12 cellular contexts compared by ENCODE assay signal in the genomic region with DNA sequence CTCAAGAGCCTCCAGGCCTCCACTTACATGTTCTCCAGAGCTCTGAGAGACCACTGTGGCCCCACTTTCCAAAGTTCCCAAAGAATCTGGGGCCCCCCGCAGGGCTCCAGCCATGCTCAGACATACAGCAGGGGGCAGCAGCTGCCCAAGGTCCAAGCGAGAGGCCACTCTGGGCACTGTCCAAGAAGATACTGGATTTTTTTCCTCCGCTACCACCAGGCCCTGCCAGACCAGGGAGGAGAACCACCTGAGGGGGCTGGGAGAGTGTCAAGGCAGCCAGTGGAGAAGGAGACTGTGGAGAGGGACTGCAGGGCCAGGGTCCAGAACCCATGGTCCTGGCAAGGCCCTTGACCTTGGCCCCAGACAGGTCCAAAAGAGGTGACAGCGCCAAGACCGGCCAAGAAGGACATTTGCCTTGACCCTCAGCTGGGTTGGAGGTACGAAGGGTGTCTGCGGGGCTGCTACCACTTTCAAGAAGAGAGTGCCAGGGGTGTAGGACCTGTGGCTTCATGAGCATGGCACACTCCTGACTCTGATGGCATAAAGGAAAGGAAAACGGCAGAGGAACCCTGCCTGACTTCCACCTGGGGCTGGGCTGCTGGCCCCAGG. TPM values are rescaled to one million over a fixed set of nuclear protein-coding genes. Genes with fewer than 3 reads are reported as not detected.
DNase-seq lines count a peak whose midpoint lies in the region; ATAC-seq and TF ChIP-seq lines count a peak whose summit lies in the region.
"Had no signal": no experiment of that assay in that cellular context is flagged by ENCODE, and none has a peak within 500 bp of the region (broad histone marks: within the 10 kb centered on the region; RNA-seq: fewer than 3 reads in every experiment).

No MANE protein-coding gene starts in this region.

- intact Hi-C loops in dorsolateral prefrontal cortex (cut with DNase I), result no loop called here

- H4K20me1 ChIP-seq in BLaER1 treated with 17β-estradiol and CSF1 and Interleukin-3, amounts not matched to agents 10 nM and 100 nM, result peaks cover 0 to 27% (median 11%) of the 10 kb centered on the region in 11 experiments; a peak in 9 of 22 replicates
- H4K20me1 ChIP-seq in neural progenitor cell (ENCODE audit: low read depth), result peaks cover 14% of the 10 kb centered on the region

- H3K27me3 ChIP-seq in BLaER1 treated with 17β-estradiol and CSF1 and Interleukin-3, amounts not matched to agents 10 nM and 100 nM, result peaks cover 0 to 11% (median 0%) of the 10 kb centered on the region in 11 experiments; a peak in 4 of 22 replicates
- peaks cover 0 to 24% (median 3%) of the 10 kb centered on the region in 45 donors for H3K27me3 ChIP-seq in dorsolateral prefrontal cortex
- H3K27me3 ChIP-seq in neural progenitor cell, result no peaks in the 10 kb centered on the region

- peaks cover 0 to 9% (median 0%) of the 10 kb centered on the region in 11 experiments; a peak in 4 of 22 replicates for H3K36me3 ChIP-seq in BLaER1 treated with 17β-estradiol and CSF1 and Interleukin-3, amounts not matched to agents 10 nM and 100 nM
- H3K36me3 ChIP-seq in neural progenitor cell, result no peaks in the 10 kb centered on the region

- H3K4me1 Mint-ChIP-seq in IgD-negative memory B cell (peaks cover 4 to 7% (median 5%) of the 10 kb centered on the region in 3 donors), neural progenitor cell (peaks cover 14% of the 10 kb centered on the region)
- H3K4me1 Mint-ChIP-seq in stimulated activated memory B cell treated with anti-CD40 and anti-IgM and Interleukin-4, amounts not matched to agents 10 μg/mL and 1 μg/mL and 100 μg/mL, for 72 hours, result peaks cover 29% of the 10 kb centered on the region

- peaks cover 3 to 29% (median 22%) of the 10 kb centered on the region in 11 experiments; a peak in 21 of 22 replicates for H3K9me3 ChIP-seq in BLaER1 treated with 17β-estradiol and CSF1 and Interleukin-3, amounts not matched to agents 10 nM and 100 nM (replicated peaks in 1 of 11)
- no peaks in the 10 kb centered on the region for H3K9me3 ChIP-seq in neural progenitor cell (ENCODE audit: low read depth)

- no peak for ATAC-seq in stimulated activated memory B cell treated with anti-CD40 and anti-IgM and Interleukin-4, amounts not matched to agents 10 μg/mL and 1 μg/mL and 100 μg/mL, for 72 hours
- no peak for ATAC-seq in GM18867 (IDR thresholded peaks at IDR 0.05; ENCODE audit: unreplicated experiment)

- H3K4me1 ChIP-seq in BLaER1 treated with 17β-estradiol and CSF1 and Interleukin-3, amounts not matched to agents 10 nM and 100 nM, result peaks cover 14 to 18% (median 16%) of the 10 kb centered on the region in 10 experiments
- peaks cover 4% of the 10 kb centered on the region for H3K4me1 ChIP-seq in neural progenitor cell

- H3K4me3 ChIP-seq in BLaER1 treated with 17β-estradiol and CSF1 and Interleukin-3, amounts not matched to agents 10 nM and 100 nM, result no peak overlapping the region
- H3K4me3 ChIP-seq in dorsolateral prefrontal cortex, result no peak overlapping the region
- no peak overlapping the region for H3K4me3 ChIP-seq in neural progenitor cell

- TF ChIP-seq CTCF in dorsolateral prefrontal cortex (IDR thresholded peaks at IDR 0.05 in 54 of 56, conservative IDR thresholded peaks at IDR 0.05 in 2 of 56; ENCODE audit: low read depth in 1 of 56, partially characterized antibody in 56 of 56) (peak in 47 of 56 donors; percentile 13 to 60 (median 39)), neural progenitor cell (IDR thresholded peaks at IDR 0.05) (peak; percentile 30)

- no peak for DNase-seq in dorsolateral prefrontal cortex
- DNase-seq in neural progenitor cell (ENCODE audit: low spot score), result peak; percentile 32
- DNase-seq in iPS-NIHi7 (ENCODE audit: extremely low spot score), result no peak
- DNase-seq in middle frontal gyrus (ENCODE audit: extremely low spot score, low spot score), result no peak
- DNase-seq: HCEC 1CT; NCI-H345; stimulated activated CD4-positive, alpha-beta T cell treated with anti-CD3 and anti-CD28 coated beads, Interleukin-2, amount 100 ng/mL, for 24 hours; T-helper 1 cell had no signal

- no peaks in the 10 kb centered on the region for H3K9me3 Mint-ChIP-seq in IgD-negative memory B cell
- peaks cover 14% of the 10 kb centered on the region for H3K9me3 Mint-ChIP-seq in neural progenitor cell
- no peaks in the 10 kb centered on the region for H3K9me3 Mint-ChIP-seq in stimulated activated memory B cell treated with anti-CD40 and anti-IgM and Interleukin-4, amounts not matched to agents 10 μg/mL and 1 μg/mL and 100 μg/mL, for 72 hours

- H3K4me2 ChIP-seq in BLaER1 treated with 17β-estradiol and CSF1 and Interleukin-3, amounts not matched to agents 10 nM and 100 nM, result peak overlapping the region in 9 of 11 experiments; percentile 21 to 73 (median 45); a peak in 15 of 22 replicates
- H3K4me2 ChIP-seq in neural progenitor cell, result no peak overlapping the region

- H3F3A ChIP-seq in neural progenitor cell (ENCODE audit: low read depth), result peaks cover 5% of the 10 kb centered on the region

- peak overlapping the region in 3 of 11 experiments; percentile 6 to 41 (median 11); a peak in 3 of 22 replicates for H3K9ac ChIP-seq in BLaER1 treated with 17β-estradiol and CSF1 and Interleukin-3, amounts not matched to agents 10 nM and 100 nM
- no peak overlapping the region for H3K9ac ChIP-seq in neural progenitor cell

- H3K27me3 Mint-ChIP-seq in IgD-negative memory B cell (no peaks in the 10 kb centered on the region), neural progenitor cell (ENCODE audit: insufficient read depth, low read depth) (peaks cover 3% of the 10 kb centered on the region)
- no peaks in the 10 kb centered on the region for H3K27me3 Mint-ChIP-seq in stimulated activated memory B cell treated with anti-CD40 and anti-IgM and Interleukin-4, amounts not matched to agents 10 μg/mL and 1 μg/mL and 100 μg/mL, for 72 hours

- H3K4me3 Mint-ChIP-seq in IgD-negative memory B cell (peak overlapping the region in 3 of 4 donors; percentile 45 to 66 (median 63)), neural progenitor cell (no peak overlapping the region)
- no peak overlapping the region for H3K4me3 Mint-ChIP-seq in stimulated activated memory B cell treated with anti-CD40 and anti-IgM and Interleukin-4, amounts not matched to agents 10 μg/mL and 1 μg/mL and 100 μg/mL, for 72 hours

- H2AFZ ChIP-seq in neural progenitor cell (replicated peaks), result no peak overlapping the region

- H3K36me3 Mint-ChIP-seq in IgD-negative memory B cell, result peaks cover 2% of the 10 kb centered on the region
- peaks cover 2% of the 10 kb centered on the region for H3K36me3 Mint-ChIP-seq in neural progenitor cell
- H3K36me3 Mint-ChIP-seq in stimulated activated memory B cell treated with anti-CD40 and anti-IgM and Interleukin-4, amounts not matched to agents 10 μg/mL and 1 μg/mL and 100 μg/mL, for 72 hours, result peaks cover 11% of the 10 kb centered on the region

- peak overlapping the region in 3 of 11 experiments; percentile 16 to 43 (median 33); a peak in 5 of 22 replicates for H3K27ac ChIP-seq in BLaER1 treated with 17β-estradiol and CSF1 and Interleukin-3, amounts not matched to agents 10 nM and 100 nM
- H3K27ac ChIP-seq in dorsolateral prefrontal cortex, result peak overlapping the region in 4 of 59 donors; percentile 11 to 49 (median 31)
- no peak overlapping the region for H3K27ac ChIP-seq in neural progenitor cell

- H3K27ac Mint-ChIP-seq in IgD-negative memory B cell (peak overlapping the region in 2 of 3 donors; percentile 87), neural progenitor cell (no peak overlapping the region)
- H3K27ac Mint-ChIP-seq in stimulated activated memory B cell treated with anti-CD40 and anti-IgM and Interleukin-4, amounts not matched to agents 10 μg/mL and 1 μg/mL and 100 μg/mL, for 72 hours, result no peak overlapping the region

- peaks cover 16% of the 10 kb centered on the region for H3K79me2 ChIP-seq in neural progenitor cell (ENCODE audit: low read depth)

RNA-seq across cellular contexts. Expression of gene EMD, which starts 5.3 kb away (rescaled TPM):
- polyA plus RNA-seq in IgD-negative memory B cell, result 32.4 TPM
- 10 to 100 TPM; 21.9 to 72.7 (median 41.5) TPM for total RNA-seq in dorsolateral prefrontal cortex
- total RNA-seq in neural progenitor cell (ENCODE audit: low replicate concordance), result 18.3 and 62.0 TPM in 2 replicates

RNA-seq across cellular contexts. Expression of gene FLNA, which starts 10.0 kb away (rescaled TPM):
- 396 TPM for polyA plus RNA-seq in IgD-negative memory B cell
- 100 to 1,000 TPM in 68 of 120 experiments, 10 to 100 TPM in 52; 48.9 to 557 (median 107) TPM for total RNA-seq in dorsolateral prefrontal cortex
- 189 and 559 TPM in 2 replicates for total RNA-seq in neural progenitor cell (ENCODE audit: low replicate concordance)

RNA-seq across cellular contexts. Expression of gene RPL10, which starts 13.8 kb away (rescaled TPM):
- polyA plus RNA-seq in IgD-negative memory B cell, result 5,716 TPM
- total RNA-seq in dorsolateral prefrontal cortex (1,000 to 10,000 TPM in 1 of 120 experiments, 100 to 1,000 TPM in 119; 412 to 1,036 (median 652) TPM), neural progenitor cell (ENCODE audit: low replicate concordance) (4,507 and 7,403 TPM in 2 replicates)

RNA-seq across cellular contexts. Expression of gene DNASE1L1, which starts 24.7 kb away (rescaled TPM):
- polyA plus RNA-seq in IgD-negative memory B cell, result 29.4 TPM
- total RNA-seq in dorsolateral prefrontal cortex, result 10 to 100 TPM in 118 of 120 experiments, 1 to 10 TPM in 2; 8.0 to 29.0 (median 17.4) TPM
- total RNA-seq in neural progenitor cell (ENCODE audit: low replicate concordance), result 14.2 and 27.2 TPM in 2 replicates

RNA-seq across cellular contexts. Expression of gene TAFAZZIN, which starts 27.0 kb away (rescaled TPM):
- polyA plus RNA-seq in IgD-negative memory B cell, result 51.3 TPM
- 100 to 1,000 TPM in 4 of 120 experiments, 10 to 100 TPM in 116; 35.6 to 127 (median 62.3) TPM for total RNA-seq in dorsolateral prefrontal cortex
- total RNA-seq in neural progenitor cell (ENCODE audit: low replicate concordance), result 19.8 and 46.5 TPM in 2 replicates

Comparison
In these comparisons a context has a peak if more than half of its experiments do, and no peak if none do; other contexts are left out.
1. H3K27ac Mint-ChIP-seq: peak in IgD-negative memory B cell (2 of 3); none in neural progenitor cell (single experiment) and stimulated activated memory B cell treated with anti-CD40 and anti-IgM and Interleukin-4, amounts not matched to agents 10 μg/mL and 1 μg/mL and 100 μg/mL, for 72 hours (single experiment).
2. H3K4me3 Mint-ChIP-seq: peak in IgD-negative memory B cell (3 of 4); none in neural progenitor cell (single experiment) and stimulated activated memory B cell treated with anti-CD40 and anti-IgM and Interleukin-4, amounts not matched to agents 10 μg/mL and 1 μg/mL and 100 μg/mL, for 72 hours (single experiment).